23 cellular contexts compared by ENCODE assay signal in the genomic region with DNA sequence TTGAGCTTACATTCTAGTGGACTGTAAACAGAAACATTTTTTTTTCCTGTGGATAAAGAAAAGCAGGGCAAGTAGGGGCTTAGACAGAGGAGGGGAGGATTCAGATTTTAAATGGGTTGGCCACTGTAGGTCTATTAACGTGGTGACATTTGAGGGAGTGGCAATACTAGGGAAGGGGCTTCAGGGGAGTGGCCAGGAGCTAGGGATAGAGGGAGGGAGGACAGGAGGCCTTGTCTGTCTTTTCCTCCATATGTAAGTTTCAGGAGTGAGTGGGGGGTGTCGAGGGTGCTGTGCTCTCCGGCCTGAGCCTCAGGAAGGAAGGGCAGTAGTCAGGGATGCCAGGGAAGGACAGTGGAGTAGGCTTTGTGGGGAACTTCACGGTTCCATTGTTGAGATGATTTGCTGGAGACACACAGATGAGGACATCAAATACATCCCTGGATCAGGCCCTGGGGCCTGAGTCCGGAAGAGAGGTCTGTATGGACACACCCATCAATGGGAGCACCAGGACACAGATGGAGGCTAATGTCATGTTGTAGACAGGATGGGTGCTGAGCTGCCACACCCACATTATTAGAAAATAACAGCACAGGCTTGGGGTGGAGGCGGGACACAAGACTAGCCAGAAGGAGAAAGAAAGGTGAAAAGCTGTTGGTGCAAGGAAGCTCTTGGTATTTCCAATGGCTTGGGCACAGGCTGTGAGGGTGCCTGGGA. TPM values are rescaled to one million over a fixed set of nuclear protein-coding genes. Genes with fewer than 3 reads are reported as not detected.
A peak's percentile ranks its signal among the peaks of the same experiment; 100 is the strongest.
DNase-seq lines count a peak whose midpoint lies in the region; ATAC-seq, FAIRE-seq and TF ChIP-seq lines count a peak whose summit lies in the region.
"Had no signal": no experiment of that assay in that cellular context is flagged by ENCODE, and none has a peak within 500 bp of the region (broad histone marks: within the 10 kb centered on the region; RNA-seq: fewer than 3 reads in every experiment).

No MANE protein-coding gene starts in this region.

- no peaks in the 10 kb centered on the region for H3K9me3 ChIP-seq in IMR-90 (ENCODE audit: control insufficient read depth, insufficient read depth, low read length)
- no peaks in the 10 kb centered on the region for H3K9me3 ChIP-seq in osteoblast (ENCODE audit: low read depth, low read length)
- no peaks in the 10 kb centered on the region for H3K9me3 ChIP-seq in upper lobe of left lung
- H3K9me3 ChIP-seq: MG63, SK-N-SH had no signal

- H2AK5ac ChIP-seq in IMR-90 (ENCODE audit: low read depth, low read length), result no peak overlapping the region

- no peaks in the 10 kb centered on the region for H3K36me3 ChIP-seq in IMR-90 (ENCODE audit: control insufficient read depth, insufficient read depth, low read length)
- H3K36me3 ChIP-seq in osteoblast (ENCODE audit: insufficient read depth, low read length), result no peaks in the 10 kb centered on the region
- no peaks in the 10 kb centered on the region for H3K36me3 ChIP-seq in upper lobe of left lung
- H3K36me3 ChIP-seq: BLaER1 treated with 17β-estradiol and CSF1 and Interleukin-3, amounts not matched to agents 10 nM and 100 nM; MG63 had no signal

- H4K91ac ChIP-seq in IMR-90 (ENCODE audit: insufficient read depth, low read depth, low read length), result no peak overlapping the region

- no peak overlapping the region for H3K23ac ChIP-seq in IMR-90 (ENCODE audit: low read depth, low read length)

- H3K79me1 ChIP-seq in IMR-90 (ENCODE audit: low read depth in 1 of 2, low read length in 2 of 2), result no peaks in the 10 kb centered on the region

- no peak overlapping the region for H4K8ac ChIP-seq in IMR-90 (ENCODE audit: low read depth in 2 of 2, low read length in 2 of 2)

- no peak for TF ChIP-seq RAD21 in IMR-90 (IDR thresholded peaks at IDR 0.05; ENCODE audit: low read length)

- H3K27me3 ChIP-seq in IMR-90 (ENCODE audit: control insufficient read depth, insufficient read depth, low read length) (peaks cover 35% of the 10 kb centered on the region), osteoblast (ENCODE audit: insufficient read depth, low read length) (peaks cover 30% of the 10 kb centered on the region), upper lobe of left lung (peaks cover 0 to 5% (median 4%) of the 10 kb centered on the region in 4 donors)

- no peak overlapping the region for H3K27ac ChIP-seq in IMR-90 (ENCODE audit: insufficient read depth, low read length)
- H3K27ac ChIP-seq in osteoblast (ENCODE audit: low read depth, low read length), result no peak overlapping the region
- H3K27ac ChIP-seq in upper lobe of left lung, result no peak overlapping the region
- H3K27ac ChIP-seq: BLaER1 treated with 17β-estradiol and CSF1 and Interleukin-3, amounts not matched to agents 10 nM and 100 nM had no signal

- H2BK15ac ChIP-seq in IMR-90 (ENCODE audit: low read depth, low read length), result no peak overlapping the region

- peak overlapping the region; percentile 11 for H2AFZ ChIP-seq in IMR-90 (replicated peaks; ENCODE audit: low read length, poor library complexity)
- H2AFZ ChIP-seq in osteoblast (ENCODE audit: low read length), result no peak overlapping the region

- no peak for FAIRE-seq in RCC 7860 (lab: Jason Lieb, UNC)
- FAIRE-seq: G401.6, GM12892 had no signal

- H3K27me3 Mint-ChIP-seq in WTC11 (ENCODE audit: low read depth), result peaks cover 74% of the 10 kb centered on the region

- H3K56ac ChIP-seq in IMR-90 (ENCODE audit: extremely low read depth, insufficient read depth, low read length), result no peak overlapping the region

- POLR2A ChIA-PET in IMR-90 (lab: Charles Lee; ENCODE audit: unreplicated experiment) (no interaction called here), WTC11 (lab: Charles Lee) (no interaction called here)

- H3K79me2 ChIP-seq in osteoblast (ENCODE audit: insufficient read depth, low read length), result no peaks in the 10 kb centered on the region

- 0 out of 2 replicates have a peak, but pooled peaks cover 3% of the 10 kb centered on the region for H3K9me3 Mint-ChIP-seq in WTC11

- no peak overlapping the region for H2AK9ac ChIP-seq in IMR-90 (replicated peaks; ENCODE audit: low read depth, low read length, poor library complexity)

- no peak overlapping the region for H3K14ac ChIP-seq in IMR-90 (replicated peaks; ENCODE audit: low read depth, low read length)

- no peaks in the 10 kb centered on the region for H3K36me3 Mint-ChIP-seq in WTC11
- H3K36me3 Mint-ChIP-seq: CD4-positive, alpha-beta memory T cell had no signal

- intact Hi-C loops in IMR-90 (cut with micrococcal nuclease), result no loop called here

- no peaks in the 10 kb centered on the region for H4K20me1 ChIP-seq in IMR-90 (ENCODE audit: insufficient read depth, low read length)
- H4K20me1 ChIP-seq in osteoblast (ENCODE audit: insufficient read depth, low read length), result no peaks in the 10 kb centered on the region

- TF ChIP-seq POLR2A in IMR-90 (IDR thresholded peaks at IDR 0.05; ENCODE audit: low read depth, low read length), result no peak
- no peak for TF ChIP-seq POLR2A in upper lobe of left lung (IDR thresholded peaks at IDR 0.05)

- no peak overlapping the region for H3K18ac ChIP-seq in IMR-90 (ENCODE audit: low read depth, low read length)

- H4K5ac ChIP-seq in IMR-90 (ENCODE audit: low read depth, low read length), result no peak overlapping the region

- H3K4me1 ChIP-seq in IMR-90 (ENCODE audit: control insufficient read depth, insufficient read depth, low read length), result no peaks in the 10 kb centered on the region
- H3K4me1 ChIP-seq in osteoblast (ENCODE audit: insufficient read depth, low read length), result peaks cover 5% of the 10 kb centered on the region
- peaks cover 7 to 9% (median 8%) of the 10 kb centered on the region in 4 donors for H3K4me1 ChIP-seq in upper lobe of left lung

- H3K4ac ChIP-seq in IMR-90 (ENCODE audit: low read depth, low read length), result no peak overlapping the region

- no peak overlapping the region for H2BK20ac ChIP-seq in IMR-90 (ENCODE audit: low read depth, low read length)

- H3K4me1 Mint-ChIP-seq in WTC11, result peaks cover 4% of the 10 kb centered on the region; the same call in 1 of the 2 replicates

- H3K4me2 ChIP-seq in IMR-90 (ENCODE audit: low read depth, low read length) (no peak overlapping the region), osteoblast (ENCODE audit: insufficient read depth, low read length) (no peak overlapping the region)
- H3K4me2 ChIP-seq: BLaER1 treated with 17β-estradiol and CSF1 and Interleukin-3, amounts not matched to agents 10 nM and 100 nM; SK-N-SH had no signal

- in situ Hi-C loops in IMR-90 (cut with MboI; ENCODE audit: low sequenced_read_pairs), result no loop called here

- no peaks in the 10 kb centered on the region for H3K9me1 ChIP-seq in IMR-90 (ENCODE audit: insufficient read depth, low read length)

- CTCF ChIA-PET in IMR-90 (lab: Yijun Ruan, JAX), result interaction anchor here (0.5 to 1.1 kb wide), 2 partner anchors 21 to 52 kb away, joined by 3 read pairs; a partner anchor contains a TSS
- CTCF ChIA-PET in WTC11 (lab: Charles Lee), result interaction anchor here (0.8 to 1.4 kb wide), 5 partner anchors 41 to 203 kb away, joined by 3 to 6 read pairs (median 4); no protein-coding TSS in a partner anchor

- no peak for DNase-seq in IMR-90
- no peak for DNase-seq in WTC11 (ENCODE audit: low spot score)
- peak; percentile 76 for DNase-seq in osteoblast (ENCODE audit: insufficient read length, low spot score, missing footprints)
- DNase-seq in upper lobe of left lung, result no peak
- DNase-seq in RCC 7860 (ENCODE audit: low spot score), result no peak
- no peak for DNase-seq in foreskin fibroblast
- DNase-seq: CD4-positive, alpha-beta memory T cell; GOT3; MG63; NCI-H1417; NCI-H1694 treated with DMSO at 0.1 percent for 48 hours; NCI-H2081 treated with DMSO at 0.1 percent for 48 hours; NCI-H2171 treated with DMSO at 0.1 percent for 48 hours; NCI-H524 treated with DMSO at 0.1 percent for 48 hours; OCI-M1; RPMI8226; SIG-M5; SK-N-SH had no signal

- WGBS in IMR-90 (ENCODE audit: extremely low coverage in 2 of 2, insufficient read length in 1 of 2), 2 experiments, result 0% methylated on average over 1 of the region's 6 CpGs; no CpG with 5 or more reads in 1 of the 2 experiments
- WGBS in upper lobe of left lung, 2 donors, result 36 to 37% methylated on average over 6 of the region's 6 CpGs

- no peak overlapping the region for H3K4me3 Mint-ChIP-seq in WTC11
- H3K4me3 Mint-ChIP-seq: CD4-positive, alpha-beta memory T cell had no signal

- no peak overlapping the region for H3K27ac Mint-ChIP-seq in WTC11
- H3K27ac Mint-ChIP-seq: CD4-positive, alpha-beta memory T cell had no signal

- no peak for TF ChIP-seq EP300 in upper lobe of left lung (IDR thresholded peaks at IDR 0.05)

- no TSS peak for BruUV-seq in IMR-90 (replicated peaks; lab: Mats Ljungman, UMichigan)

- H3K4me3 ChIP-seq in IMR-90 (ENCODE audit: insufficient read depth, low read depth, low read length), result no peak overlapping the region
- H3K4me3 ChIP-seq in osteoblast (ENCODE audit: insufficient read depth, low read length), result no peak overlapping the region
- no peak overlapping the region for H3K4me3 ChIP-seq in upper lobe of left lung
- no peak overlapping the region for H3K4me3 ChIP-seq in foreskin fibroblast (ENCODE audit: low read depth in 1 of 2, low read length in 2 of 2)
- H3K4me3 ChIP-seq: BLaER1 treated with 17β-estradiol and CSF1 and Interleukin-3, amounts not matched to agents 10 nM and 100 nM; MG63 had no signal

- TF ChIP-seq CTCF in IMR-90 (conservative IDR thresholded peaks at IDR 0.05; ENCODE audit: low read depth, low read length) (no peak), WTC11 (IDR thresholded peaks at IDR 0.05) (no peak), osteoblast (IDR thresholded peaks at IDR 0.05; ENCODE audit: extremely low read depth, low read depth, low read length) (no peak), upper lobe of left lung (IDR thresholded peaks at IDR 0.05) (no peak), foreskin fibroblast (IDR thresholded peaks at IDR 0.05; ENCODE audit: low read depth, low read length) (no peak)

- no peak overlapping the region for H2BK5ac ChIP-seq in IMR-90 (ENCODE audit: low read depth, low read length, poor library complexity, severe bottlenecking)

- no peak overlapping the region for H2BK120ac ChIP-seq in IMR-90 (ENCODE audit: low read depth, low read length)

- dilution Hi-C loops in IMR-90 (cut with HindIII; ENCODE audit: low sequenced_read_pairs, unreplicated experiment), result no loop called here

- ATAC-seq in IMR-90 (ENCODE audit: low read depth), result no peak
- ATAC-seq in WTC11, result peak; percentile 21; the same call in 1 of the 2 replicates
- no peak for ATAC-seq in upper lobe of left lung (ENCODE audit: low FRiP score in 2 of 2)

- H3K9ac ChIP-seq in IMR-90 (ENCODE audit: low read depth, low read length), result no peak overlapping the region
- H3K9ac ChIP-seq: BLaER1 treated with 17β-estradiol and CSF1 and Interleukin-3, amounts not matched to agents 10 nM and 100 nM; SK-N-SH had no signal

RNA-seq across cellular contexts. Expression of a gene that starts 6.5 kb away (rescaled TPM):
- not detected in 2 replicates for total RNA-seq in IMR-90 (2012; rRNA removed)
- not detected in 2 replicates for polyA plus RNA-seq in IMR-90 (2012; rRNA removed)
- polyA plus RNA-seq in IMR-90 (2012; cell fraction: cytosol; rRNA removed), result not detected in 2 replicates
- not detected in 2 replicates for polyA plus RNA-seq in IMR-90 (2012; cell fraction: nucleus; rRNA removed; ENCODE audit: low replicate concordance)
- not detected in 3 replicates for total RNA-seq in WTC11 (2021)
- not detected in 2 replicates for total RNA-seq in osteoblast
- 1 to 10 TPM in 1 of 6 donors, not detected in 5; 1.7 TPM for total RNA-seq in upper lobe of left lung
- total RNA-seq: CD4-positive, alpha-beta memory T cell; Daoy; LHCN-M2 had no signal
- polyA plus RNA-seq: CD4-positive, alpha-beta memory T cell; SK-N-SH had no signal

RNA-seq across cellular contexts. Expression of a gene that starts 6.8 kb away (rescaled TPM):
- total RNA-seq in IMR-90 (2012; rRNA removed) (not detected in 2 replicates), WTC11 (2021) (0.41 to 0.53 TPM (median 0.52 TPM) in 3 replicates), osteoblast (not detected in 2 replicates), upper lobe of left lung (1 to 10 TPM in 2 of 6 donors, not detected in 4; 1.1 to 1.2 TPM)
- not detected in 2 replicates for polyA plus RNA-seq in IMR-90 (2012; rRNA removed)
- polyA plus RNA-seq in IMR-90 (2012; cell fraction: cytosol; rRNA removed), result not detected in 2 replicates
- not detected in 2 replicates for polyA plus RNA-seq in IMR-90 (2012; cell fraction: nucleus; rRNA removed; ENCODE audit: low replicate concordance)
- total RNA-seq: CD4-positive, alpha-beta memory T cell; Daoy; LHCN-M2 had no signal
- polyA plus RNA-seq: CD4-positive, alpha-beta memory T cell; SK-N-SH had no signal

RNA-seq across cellular contexts. Expression of a gene that starts 13.4 kb away (rescaled TPM):
- not detected in 2 replicates for total RNA-seq in IMR-90 (2012; rRNA removed)
- polyA plus RNA-seq in IMR-90 (2012; rRNA removed), result not detected in 2 replicates
- 0.39 TPM in 1 of 2 replicates, not detected in the other for polyA plus RNA-seq in IMR-90 (2012; cell fraction: cytosol; rRNA removed)
- 0.54 TPM in 1 of 2 replicates, not detected in the other for polyA plus RNA-seq in IMR-90 (2012; cell fraction: nucleus; rRNA removed; ENCODE audit: low replicate concordance)
- total RNA-seq in WTC11 (2021), result 1.8 to 2.6 TPM (median 2.4 TPM) in 3 replicates
- not detected in 2 replicates for total RNA-seq in osteoblast
- total RNA-seq in upper lobe of left lung, result 1,000 to 10,000 TPM in 1 of 6 donors, 100 to 1,000 TPM in 3, 10 to 100 TPM in 2; 40.1 to 1,032 (median 301) TPM
- total RNA-seq: LHCN-M2 had no signal
- polyA plus RNA-seq: SK-N-SH had no signal

RNA-seq across cellular contexts. Expression of a gene that starts 17.2 kb away (rescaled TPM):
- total RNA-seq in IMR-90 (2012; rRNA removed) (not detected in 2 replicates), WTC11 (2021) (2.1 to 3.4 TPM (median 3.1 TPM) in 3 replicates), osteoblast (not detected in 2 replicates), upper lobe of left lung (100 to 1,000 TPM in 3 of 6 donors, 10 to 100 TPM in 2, not detected in 1; 52.7 to 591 (median 286) TPM)
- 0.21 TPM in 1 of 2 replicates, not detected in the other for polyA plus RNA-seq in IMR-90 (2012; rRNA removed)
- 1.2 TPM in 1 of 2 replicates, not detected in the other for polyA plus RNA-seq in IMR-90 (2012; cell fraction: cytosol; rRNA removed)
- polyA plus RNA-seq in IMR-90 (2012; cell fraction: nucleus; rRNA removed; ENCODE audit: low replicate concordance), result not detected in 2 replicates
- total RNA-seq: Daoy, LHCN-M2 had no signal
- polyA plus RNA-seq: CD4-positive, alpha-beta memory T cell; SK-N-SH had no signal

RNA-seq across cellular contexts. Expression of a gene that starts 20.8 kb away (rescaled TPM):
- total RNA-seq in IMR-90 (2012; rRNA removed) (3.9 and 5.7 TPM in 2 replicates), WTC11 (2021) (41.1 to 47.9 TPM (median 45.7 TPM) in 3 replicates), osteoblast (10.1 and 10.6 TPM in 2 replicates), upper lobe of left lung (10 to 100 TPM; 22.6 to 70.2 (median 29.7) TPM)
- 42.4 and 44.0 TPM in 2 replicates for polyA plus RNA-seq in IMR-90 (2012; rRNA removed)
- polyA plus RNA-seq in IMR-90 (2012; cell fraction: cytosol; rRNA removed), result 28.3 and 40.9 TPM in 2 replicates
- polyA plus RNA-seq in IMR-90 (2012; cell fraction: nucleus; rRNA removed; ENCODE audit: low replicate concordance), result 46.6 and 124 TPM in 2 replicates
